In the genomic region with DNA sequence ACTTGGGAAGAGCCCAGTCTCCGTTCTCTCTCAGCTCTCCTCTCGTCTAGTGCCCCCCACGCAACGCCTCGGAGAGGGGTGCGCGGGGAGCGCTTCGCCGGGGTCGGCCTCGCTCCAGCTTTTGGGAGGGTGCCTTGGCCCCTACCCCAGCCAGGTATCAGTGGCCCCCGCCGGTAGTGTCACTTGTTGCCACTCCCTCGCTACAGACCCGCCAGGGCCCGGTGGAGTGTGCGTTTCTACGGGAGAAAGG, we compare ENCODE assay signal across 10 cellular contexts. TPM values are rescaled to one million over a fixed set of nuclear protein-coding genes. Genes with fewer than 3 reads are reported as not detected.
DNase-seq lines count a peak whose midpoint lies in the region; ATAC-seq and TF ChIP-seq lines count a peak whose summit lies in the region.
"Had no signal": no experiment of that assay in that cellular context is flagged by ENCODE, and none has a peak within 500 bp of the region (broad histone marks: within the 10 kb centered on the region; RNA-seq: fewer than 3 reads in every experiment).

No MANE protein-coding gene starts in this region.

- intact Hi-C loops in heart right ventricle (cut with DNase I) (loop anchor here in 5 of 10 donors (5.0 to 10.0 kb wide), 6 partner anchors 55 to 1150 kb away; no protein-coding TSS in a partner anchor), left cardiac atrium (cut with DNase I) (loop anchor here in 1 of 2 donors (5.0 kb wide), 1 partner anchor 650 kb away; no protein-coding TSS in a partner anchor)

- H3K79me1 ChIP-seq in neuronal stem cell (ENCODE audit: low read depth, low read length) = peaks cover 3% of the 10 kb centered on the region

- H3K4me3 Mint-ChIP-seq in natural killer cell treated with Interleukin-12 subunit alpha and Interleukin-12 subunit beta and Interleukin-15 and Interleukin-18, amount 100 ng/mL, for 72 hours = no peak overlapping the region

- peak overlapping the region; percentile 94 for H2AK5ac ChIP-seq in neuronal stem cell (ENCODE audit: low read depth, low read length)

- peak overlapping the region; percentile 70 for H3K4ac ChIP-seq in neuronal stem cell (ENCODE audit: low read length)

- peak overlapping the region; percentile 92 for H2BK15ac ChIP-seq in neuronal stem cell (ENCODE audit: low read length)

- H3K9me3 ChIP-seq in heart right ventricle (no peaks in the 10 kb centered on the region), fibroblast of lung (ENCODE audit: control insufficient read depth, insufficient read depth, low read depth, low read length) (no peaks in the 10 kb centered on the region), neuronal stem cell (replicated peaks in 1 of 2; ENCODE audit: control insufficient read depth in 2 of 2, insufficient read depth in 1 of 2, low read depth in 1 of 2, low read length in 2 of 2) (no peaks in the 10 kb centered on the region)
- H3K9me3 ChIP-seq: HAP-1 had no signal

- H3K79me2 ChIP-seq in fibroblast of lung (ENCODE audit: control insufficient read depth, insufficient read depth, low read length) = peaks cover 41% of the 10 kb centered on the region

- no peaks in the 10 kb centered on the region for H3K9me3 Mint-ChIP-seq in natural killer cell treated with Interleukin-12 subunit alpha and Interleukin-12 subunit beta and Interleukin-15 and Interleukin-18, amount 100 ng/mL, for 72 hours

- H3K27ac ChIP-seq in heart right ventricle = peak overlapping the region; percentile 22 to 89 (median 80)
- peak overlapping the region; percentile 92 for H3K27ac ChIP-seq in fibroblast of lung (ENCODE audit: insufficient read depth, low read length)
- H3K27ac ChIP-seq in neuronal stem cell (replicated peaks; ENCODE audit: low read length) = peak overlapping the region; percentile 97

- H2AFZ ChIP-seq in fibroblast of lung (ENCODE audit: low read length) = peak overlapping the region; percentile 38
- peak overlapping the region; percentile 85 for H2AFZ ChIP-seq in neuronal stem cell (ENCODE audit: low read length)

- peak overlapping the region; percentile 100 for H3K18ac ChIP-seq in neuronal stem cell (ENCODE audit: low read length)

- no peaks in the 10 kb centered on the region for H3K4me1 Mint-ChIP-seq in natural killer cell treated with Interleukin-12 subunit alpha and Interleukin-12 subunit beta and Interleukin-15 and Interleukin-18, amount 100 ng/mL, for 72 hours (ENCODE audit: low read depth in 2 of 2)

- H4K8ac ChIP-seq in neuronal stem cell (ENCODE audit: low read depth, low read length) = peak overlapping the region; percentile 94

- peak overlapping the region; percentile 87 for H2BK12ac ChIP-seq in neuronal stem cell (ENCODE audit: low read length)

- whole genome bisulfite sequencing in heart right ventricle, 2 donors = 0 to 1% methylated on average over 19 of the region's 19 CpGs
- no CpG with 5 or more reads among the region's 19 CpGs for WGBS in neuronal stem cell (ENCODE audit: extremely low coverage in 2 of 2, insufficient read length in 2 of 2, insufficient replicate concordance in 1 of 2), 2 donors

- no peak overlapping the region for H3K23ac ChIP-seq in neuronal stem cell (ENCODE audit: low read depth, low read length, poor library complexity)

- ATAC-seq in heart right ventricle (no peak), left cardiac atrium (no peak), HG03097 (IDR thresholded peaks at IDR 0.05; ENCODE audit: low FRiP score, unreplicated experiment) (no peak)
- no peak for ATAC-seq in natural killer cell treated with Interleukin-12 subunit alpha and Interleukin-12 subunit beta and Interleukin-15 and Interleukin-18, amount 100 ng/mL, for 72 hours

- TF ChIP-seq CTCF in heart right ventricle (IDR thresholded peaks at IDR 0.05) (no peak), fibroblast of lung (conservative IDR thresholded peaks at IDR 0.05 in 1 of 2, IDR thresholded peaks at IDR 0.05 in 1 of 2; ENCODE audit: low read depth in 1 of 2, low read length in 2 of 2) (no peak)

- H3K27me3 ChIP-seq in heart right ventricle (peaks cover 0 to 59% (median 30%) of the 10 kb centered on the region in 7 donors), fibroblast of lung (ENCODE audit: control insufficient read depth, insufficient read depth, low read length) (no peaks in the 10 kb centered on the region), neuronal stem cell (ENCODE audit: control insufficient read depth in 3 of 3, insufficient read depth in 3 of 3, low read depth in 1 of 3, low read length in 3 of 3) (peaks cover 0 to 77% (median 0%) of the 10 kb centered on the region in 3 experiments)

- peak overlapping the region; percentile 12 for H2BK120ac ChIP-seq in neuronal stem cell (ENCODE audit: low read depth, low read length)

- no peak overlapping the region for H3K27ac Mint-ChIP-seq in natural killer cell treated with Interleukin-12 subunit alpha and Interleukin-12 subunit beta and Interleukin-15 and Interleukin-18, amount 100 ng/mL, for 72 hours

- peak overlapping the region; percentile 85 for H3K14ac ChIP-seq in neuronal stem cell (ENCODE audit: low read length)

- H3K36me3 Mint-ChIP-seq in natural killer cell treated with Interleukin-12 subunit alpha and Interleukin-12 subunit beta and Interleukin-15 and Interleukin-18, amount 100 ng/mL, for 72 hours = no peaks in the 10 kb centered on the region

- DNase-seq in heart right ventricle (no peak), left cardiac atrium (no peak), fibroblast of lung (ENCODE audit: low read depth in 2 of 2) (no peak), neuronal stem cell (ENCODE audit: low spot score) (no peak), DMS79 treated with DMSO at 0.1 percent for 48 hours (lab: John Stamatoyannopoulos, UW) (no peak), DMS 273 treated with DMSO at 0.1 percent for 48 hours (lab: John Stamatoyannopoulos, UW) (no peak)
- no peak for DNase-seq in natural killer cell treated with Interleukin-12 subunit alpha and Interleukin-12 subunit beta and Interleukin-15 and Interleukin-18, amount 100 ng/mL, for 72 hours (ENCODE audit: low spot score)
- DNase-seq: NCI-H526 had no signal

- H4K20me1 ChIP-seq in fibroblast of lung (ENCODE audit: control insufficient read depth, extremely low read depth, insufficient read depth, low read length) = no peaks in the 10 kb centered on the region

- H3K27me3 Mint-ChIP-seq in natural killer cell treated with Interleukin-12 subunit alpha and Interleukin-12 subunit beta and Interleukin-15 and Interleukin-18, amount 100 ng/mL, for 72 hours = peaks cover 16 to 19% of the 10 kb centered on the region in 2 donors

- H3K4me2 ChIP-seq in fibroblast of lung (ENCODE audit: extremely low read depth, insufficient read depth, low read length) (peak overlapping the region; percentile 87), neuronal stem cell (ENCODE audit: insufficient read depth, low read length, poor library complexity, severe bottlenecking) (peak overlapping the region; percentile 87)

- H3K4me1 ChIP-seq in heart right ventricle = peaks cover 0 to 32% (median 12%) of the 10 kb centered on the region in 9 donors
- peaks cover 3% of the 10 kb centered on the region for H3K4me1 ChIP-seq in fibroblast of lung (ENCODE audit: control insufficient read depth, extremely low read depth, insufficient read depth, low read length)
- peaks cover 7 to 9% of the 10 kb centered on the region in 2 donors for H3K4me1 ChIP-seq in neuronal stem cell (ENCODE audit: control insufficient read depth in 2 of 2, insufficient read depth in 1 of 2, low read depth in 1 of 2, low read length in 2 of 2)
- H3K4me1 ChIP-seq: HAP-1 had no signal

- peak overlapping the region; percentile 45 to 72 (median 64) for H3K4me3 ChIP-seq in heart right ventricle
- H3K4me3 ChIP-seq in fibroblast of lung (replicated peaks in 1 of 4; ENCODE audit: control extremely low read depth in 1 of 4, insufficient read depth in 1 of 4, low read depth in 3 of 4, low read length in 4 of 4) = peak overlapping the region; percentile 50 to 92 (median 60)
- H3K4me3 ChIP-seq in neuronal stem cell (ENCODE audit: low read length in 2 of 2) = peak overlapping the region; percentile 12 to 84
- H3K4me3 ChIP-seq: HAP-1 had no signal

- H3K36me3 ChIP-seq in heart right ventricle (no peaks in the 10 kb centered on the region), fibroblast of lung (ENCODE audit: control insufficient read depth, insufficient read depth, low read length) (no peaks in the 10 kb centered on the region), neuronal stem cell (replicated peaks in 1 of 2; ENCODE audit: control insufficient read depth in 2 of 2, insufficient read depth in 2 of 2, low read length in 2 of 2) (peaks cover 0 to 4% of the 10 kb centered on the region in 2 donors)
- H3K36me3 ChIP-seq: HAP-1 had no signal

- peak overlapping the region; percentile 56 for H4K91ac ChIP-seq in neuronal stem cell (ENCODE audit: low read depth, low read length, poor library complexity)

- peak overlapping the region; percentile 81 for H3K9ac ChIP-seq in fibroblast of lung (ENCODE audit: insufficient read depth, low read length)
- peak overlapping the region; percentile 98 for H3K9ac ChIP-seq in neuronal stem cell (ENCODE audit: low read depth, low read length, poor library complexity)

- H2BK5ac ChIP-seq in neuronal stem cell (ENCODE audit: low read length) = peak overlapping the region; percentile 90

RNA-seq across cellular contexts. Expression of a gene that starts 0.8 kb away (rescaled TPM):
- total RNA-seq in heart right ventricle (10 to 100 TPM in 5 of 10 donors, 1 to 10 TPM in 5; 4.0 to 29.6 (median 8.5) TPM), left cardiac atrium (10 to 100 TPM; 12.8 to 48.7 TPM), fibroblast of lung (220 and 302 TPM in 2 replicates)
- polyA plus RNA-seq in heart right ventricle (1 to 10 TPM; 1.7 to 3.2 TPM), fibroblast of lung (290 and 335 TPM in 2 replicates)
- 236 and 265 TPM in 2 replicates for polyA plus RNA-seq in fibroblast of lung (2012)
- polyA minus RNA-seq in fibroblast of lung (ENCODE audit: low replicate concordance) = 308 and 372 TPM in 2 replicates
- polyA plus RNA-seq in neuronal stem cell (2013, experiment 1 of 2) = 147 TPM
- polyA plus RNA-seq in neuronal stem cell (2013, experiment 2 of 2) = 149 TPM
- not detected for total RNA-seq in natural killer cell treated with Interleukin-12 subunit alpha and Interleukin-12 subunit beta and Interleukin-15 and Interleukin-18, amount 100 ng/mL, for 72 hours

Comparison
In these comparisons a context has a peak if more than half of its experiments do, and no peak if none do; other contexts are left out.
1. RNA of a gene that starts 0.8 kb away (total RNA-seq): 220 to 302 TPM in fibroblast of lung, 12.8 to 48.7 TPM in left cardiac atrium and 4.0 to 29.6 TPM in heart right ventricle; not detected in natural killer cell treated with Interleukin-12 subunit alpha and Interleukin-12 subunit beta and Interleukin-15 and Interleukin-18, amount 100 ng/mL, for 72 hours; every median in the first group is over 4 times any median in the second.
2. Peak in every context shown above with its lines, with median percentiles within 50 percentile points of each other: H3K27ac ChIP-seq and H3K4me3 ChIP-seq.